ENCODE assay signal across 17 cellular contexts in genomic region chr20:36181934-36182603, GRCh38. TPM values are rescaled to one million over a fixed set of nuclear protein-coding genes. Genes with fewer than 3 reads are reported as not detected.
DNase-seq lines count a peak whose midpoint lies in the region; ATAC-seq and FAIRE-seq lines count a peak whose summit lies in the region.
"Had no signal": no experiment of that assay in that cellular context is flagged by ENCODE, and none has a peak within 500 bp of the region (broad histone marks: within the 10 kb centered on the region; RNA-seq: fewer than 3 reads in every experiment).

No MANE protein-coding gene starts in this region.

- no peak for ATAC-seq in GM18517 (IDR thresholded peaks at IDR 0.05; ENCODE audit: unreplicated experiment)
- ATAC-seq: right cardiac atrium had no signal

- H3K27me3 ChIP-seq in small intestine (ENCODE audit: control insufficient read depth in 2 of 2, insufficient read depth in 2 of 2, low read length in 2 of 2): no peaks in the 10 kb centered on the region
- H3K27me3 ChIP-seq: esophagus squamous epithelium had no signal

- in situ Hi-C loops in Caki2 (cut with HindIII; ENCODE audit: low pct_unique_long_range_greater_than_20kb, low sequenced_read_pairs): no loop called here

- H3K4me3 ChIP-seq in small intestine (ENCODE audit: low read depth in 1 of 2, low read length in 2 of 2): no peak overlapping the region
- H3K4me3 ChIP-seq: esophagus squamous epithelium had no signal

- no peaks in the 10 kb centered on the region for H3K9me3 ChIP-seq in small intestine (ENCODE audit: control insufficient read depth, low read depth)
- H3K9me3 ChIP-seq: esophagus squamous epithelium had no signal

- no peak for FAIRE-seq in small intestine (lab: Jason Lieb, UNC)
- FAIRE-seq: colon had no signal

- H3K27ac ChIP-seq in small intestine (ENCODE audit: low read depth in 1 of 2, low read length in 1 of 2): no peak overlapping the region
- H3K27ac ChIP-seq: esophagus squamous epithelium had no signal

- H3K36me3 ChIP-seq in small intestine (ENCODE audit: control insufficient read depth in 2 of 2, insufficient read depth in 2 of 2, low read length in 2 of 2): no peaks in the 10 kb centered on the region

- WGBS in small intestine, 3 donors: 82 to 93% (median 84%) methylated on average over 8 of the region's 8 CpGs

- peak; percentile 26 for DNase-seq in Caki2 (ENCODE audit: low read depth)
- peak; percentile 60 for DNase-seq in MV-4-11 (lab: John Stamatoyannopoulos, UW)
- peak; percentile 44 to 69 for DNase-seq in dermis microvascular lymphatic vessel endothelial cell (ENCODE audit: low read depth in 2 of 2)
- DNase-seq in non-pigmented ciliary epithelial cell (ENCODE audit: low read depth): peak; percentile 19
- DNase-seq in NCI-H2107 treated with DMSO at 0.1 percent for 48 hours (lab: John Stamatoyannopoulos, UW; ENCODE audit: unreplicated experiment): no peak
- DNase-seq in NOMO-1 treated with dmso at 0.1 percent for 144 hours (lab: John Stamatoyannopoulos, UW; ENCODE audit: unreplicated experiment): no peak
- DNase-seq in small intestine: no peak
- DNase-seq: activated CD4-positive, alpha-beta T cell treated with anti-CD3 and anti-CD28 coated beads, Interleukin-2, amount 50 U/mL, for 4 hours; activated naive CD4-positive, alpha-beta T cell; esophagus squamous epithelium; islet precursor cell; NCI-H446; right cardiac atrium; RPMI8226; substantia nigra had no signal

- H3K4me1 ChIP-seq in small intestine (ENCODE audit: control insufficient read depth in 2 of 2, insufficient read depth in 1 of 2, low read depth in 1 of 2, low read length in 1 of 2): no peaks in the 10 kb centered on the region
- H3K4me1 ChIP-seq: esophagus squamous epithelium had no signal

RNA-seq across cellular contexts. Expression of gene EPB41L1, which starts 27.5 kb away (rescaled TPM):
- 44.7 and 54.4 TPM in 2 replicates for total RNA-seq in Caki2 (2014; rRNA removed; shearing (Covaris generic); ENCODE audit: low replicate concordance)
- total RNA-seq in dermis microvascular lymphatic vessel endothelial cell: 7.3 and 22.4 TPM in 2 replicates
- polyA plus RNA-seq in small intestine: 10 to 100 TPM; 10.5 to 14.2 (median 11.0) TPM

RNA-seq across cellular contexts. Expression of gene AAR2, which starts 54.2 kb away (rescaled TPM):
- 40.3 and 45.1 TPM in 2 replicates for total RNA-seq in Caki2 (2014; rRNA removed; shearing (Covaris generic); ENCODE audit: low replicate concordance)
- 20.0 and 28.8 TPM in 2 replicates for total RNA-seq in dermis microvascular lymphatic vessel endothelial cell
- polyA plus RNA-seq in small intestine: 10 to 100 TPM; 15.7 to 24.2 (median 22.2) TPM

Comparison
In these comparisons a context has a peak if more than half of its experiments do, and no peak if none do; other contexts are left out.
1. DNase-seq: peak in Caki2 (single experiment), MV-4-11 (single experiment), dermis microvascular lymphatic vessel endothelial cell (2 of 2) and non-pigmented ciliary epithelial cell (single experiment); none in NCI-H2107 treated with DMSO at 0.1 percent for 48 hours (single experiment), NOMO-1 treated with dmso at 0.1 percent for 144 hours (single experiment) and small intestine (single experiment).